In genomic region chr17:79983456-79983855, GRCh38 we compare ENCODE assay signal across 24 cellular contexts. TPM values are rescaled to one million over a fixed set of nuclear protein-coding genes. Genes with fewer than 3 reads are reported as not detected.
DNase-seq lines count a peak whose midpoint lies in the region; ATAC-seq and TF ChIP-seq lines count a peak whose summit lies in the region.
"Had no signal": no experiment of that assay in that cellular context is flagged by ENCODE, and none has a peak within 500 bp of the region (broad histone marks: within the 10 kb centered on the region; RNA-seq: fewer than 3 reads in every experiment).

No MANE protein-coding gene starts in this region.

- DNase-seq in left cardiac atrium (peak; percentile 14), left ventricle myocardium superior (no peak), coronary artery (ENCODE audit: low spot score) (peak; percentile 58), mesenteric fat pad (ENCODE audit: low spot score) (peak; percentile 74), NAMALWA (ENCODE audit: low spot score) (no peak)
- DNase-seq: ACHN; activated B cell treated with CpG ODN at 0.5 μM for 24 hours; activated CD4-positive, alpha-beta memory T cell treated with anti-CD3 and anti-CD28 coated beads, Interleukin-2, amount 10 ng/mL, durations not matched to agents 7 days and 5 days; activated T-cell treated with anti-CD3 and anti-CD28 coated beads, Interleukin-2, amount 50 U/mL, for 4 hours; CD4-positive, CD25-positive, alpha-beta regulatory T cell; DMS 273 treated with DMSO at 0.1 percent for 48 hours; HFFc6; KG1; midbrain; NCI-H1048; NCI-H2107; NCI-H510A treated with DMSO at 0.1 percent for 48 hours; substantia nigra; T-helper 2 cell had no signal

- ATAC-seq in left cardiac atrium (no peak), left ventricle myocardium superior (no peak), GM21528 (IDR thresholded peaks at IDR 0.05; ENCODE audit: low FRiP score, unreplicated experiment) (no peak), GM18511 (IDR thresholded peaks at IDR 0.05; ENCODE audit: unreplicated experiment) (no peak), HG02870 (IDR thresholded peaks at IDR 0.05; ENCODE audit: unreplicated experiment) (no peak)
- ATAC-seq: activated naive CD4-positive, alpha-beta T cell treated with anti-CD3 and anti-CD28 coated beads, Interleukin-2, amount 50 U/mL, for 72 hours; activated T-cell treated with anti-CD3 and anti-CD28 coated beads, Interleukin-2, amount 50 U/mL, for 4 hours had no signal

- no peak overlapping the region for H3K4me3 ChIP-seq in coronary artery
- H3K4me3 ChIP-seq: hepatocyte had no signal

- intact Hi-C loops in left cardiac atrium (cut with DNase I): loop anchor here in 1 of 2 donors (10.0 kb wide), 1 partner anchor 239 kb away; no protein-coding TSS in a partner anchor
- intact Hi-C loops in left ventricle myocardium superior (cut with micrococcal nuclease): no loop called here

- no peak for TF ChIP-seq CTCF in coronary artery (IDR thresholded peaks at IDR 0.05)

- H3K27ac ChIP-seq in coronary artery: no peak overlapping the region
- H3K27ac ChIP-seq: hepatocyte had no signal

RNA-seq across cellular contexts. Expression of gene TBC1D16, which starts 52.2 kb away (rescaled TPM):
- 10 to 100 TPM; 29.9 to 30.9 TPM for total RNA-seq in left cardiac atrium
- total RNA-seq in left ventricle myocardium superior: 13.1 TPM
- total RNA-seq in mesenteric fat pad: 111 TPM

RNA-seq across cellular contexts. Expression of gene CCDC40, which starts 53.0 kb away (rescaled TPM):
- 1 to 10 TPM; 5.9 to 9.8 TPM for total RNA-seq in left cardiac atrium
- 5.8 TPM for total RNA-seq in left ventricle myocardium superior
- total RNA-seq in mesenteric fat pad: 7.9 TPM
- total RNA-seq: activated CD4-positive, alpha-beta memory T cell treated with anti-CD3 and anti-CD28 coated beads, Interleukin-2, amount 10 ng/mL, durations not matched to agents 7 days and 5 days had no signal

Comparison
In these comparisons a context has a peak if more than half of its experiments do, and no peak if none do; other contexts are left out.
1. DNase-seq: peak in left cardiac atrium (single experiment), coronary artery (single experiment) and mesenteric fat pad (single experiment); none in left ventricle myocardium superior (single experiment) and NAMALWA (single experiment).